16 cellular contexts compared by ENCODE assay signal in genomic region chrX:111431007-111431406, GRCh38. TPM values are rescaled to one million over a fixed set of nuclear protein-coding genes. Genes with fewer than 3 reads are reported as not detected.
A peak's percentile ranks its signal among the peaks of the same experiment; 100 is the strongest.
DNase-seq lines count a peak whose midpoint lies in the region; TF ChIP-seq lines count a peak whose summit lies in the region.
"Had no signal": no experiment of that assay in that cellular context is flagged by ENCODE, and none has a peak within 500 bp of the region (broad histone marks: within the 10 kb centered on the region; RNA-seq: fewer than 3 reads in every experiment).

No MANE protein-coding gene starts in this region.

- no peak for TF ChIP-seq POLR2A in esophagus muscularis mucosa (IDR thresholded peaks at IDR 0.05; ENCODE audit: low read depth)

- H3K4me1 ChIP-seq in esophagus muscularis mucosa = no peaks in the 10 kb centered on the region
- H3K4me1 ChIP-seq: A549 had no signal

- 63% methylated on average over 1 of the region's 2 CpGs for WGBS in esophagus muscularis mucosa

- DNase-seq in NCI-H510A (lab: John Stamatoyannopoulos, UW) (peak; percentile 22), NCI-H510A treated with DMSO at 0.1 percent for 48 hours (lab: John Stamatoyannopoulos, UW) (no peak), NCI-H2081 (lab: John Stamatoyannopoulos, UW) (peak; percentile 81 to 96), NCI-H524 treated with DMSO at 0.1 percent for 48 hours (lab: John Stamatoyannopoulos, UW) (peak; percentile 21), retina (peak; percentile 68), LoVo (ENCODE audit: low spot score) (no peak), esophagus muscularis mucosa (ENCODE audit: extremely low spot score) (no peak)
- no peak for DNase-seq in stimulated activated CD8-positive, alpha-beta memory T cell treated with anti-CD3 and anti-CD28 coated beads, Interleukin-4, amount 100 ng/mL, for 48 hours
- DNase-seq: Calu3, H7, NCI-H1048, SHP77 treated with DMSO at 0.1 percent for 48 hours had no signal

- no peaks in the 10 kb centered on the region for H3K27me3 ChIP-seq in esophagus muscularis mucosa

- no peak overlapping the region for H3K27ac ChIP-seq in esophagus muscularis mucosa (replicated peaks in 1 of 4)
- H3K27ac ChIP-seq: A549 had no signal

- no peak overlapping the region for H3K4me3 ChIP-seq in esophagus muscularis mucosa
- H3K4me3 ChIP-seq: A549, K562 had no signal

- intact Hi-C loops in esophagus muscularis mucosa (cut with DNase I) = no loop called here

- no peak for TF ChIP-seq EP300 in esophagus muscularis mucosa (IDR thresholded peaks at IDR 0.05)

- no peaks in the 10 kb centered on the region for H3K36me3 ChIP-seq in esophagus muscularis mucosa

- no peaks in the 10 kb centered on the region for H3K9me3 ChIP-seq in esophagus muscularis mucosa
- H3K9me3 ChIP-seq: A549 had no signal

- no peak for TF ChIP-seq CTCF in esophagus muscularis mucosa (IDR thresholded peaks at IDR 0.05)

RNA-seq across cellular contexts. Expression of gene DCX, which starts 19.0 kb away (rescaled TPM):
- under 1 TPM in 3 of 4 donors, not detected in 1; under 0.01 to 0.13 (median 0.11) TPM for total RNA-seq in esophagus muscularis mucosa
- total RNA-seq: Calu3; Daoy; K562; T-helper 2 cell treated with Interferon-gamma antibody and Interleukin-4, amounts not matched to agents 100 ng/mL and 5 ng/mL, for 36 hours had no signal

Comparison
In these comparisons a context has a peak if more than half of its experiments do, and no peak if none do; other contexts are left out.
1. DNase-seq: peak in NCI-H510A (single experiment), NCI-H2081 (2 of 2), NCI-H524 treated with DMSO at 0.1 percent for 48 hours (single experiment) and retina (single experiment); none in NCI-H510A treated with DMSO at 0.1 percent for 48 hours (single experiment), LoVo (single experiment), stimulated activated CD8-positive, alpha-beta memory T cell treated with anti-CD3 and anti-CD28 coated beads, Interleukin-4, amount 100 ng/mL, for 48 hours (single experiment) and esophagus muscularis mucosa (single experiment).